ENCODE assay signal across 31 cellular contexts in the genomic region with DNA sequence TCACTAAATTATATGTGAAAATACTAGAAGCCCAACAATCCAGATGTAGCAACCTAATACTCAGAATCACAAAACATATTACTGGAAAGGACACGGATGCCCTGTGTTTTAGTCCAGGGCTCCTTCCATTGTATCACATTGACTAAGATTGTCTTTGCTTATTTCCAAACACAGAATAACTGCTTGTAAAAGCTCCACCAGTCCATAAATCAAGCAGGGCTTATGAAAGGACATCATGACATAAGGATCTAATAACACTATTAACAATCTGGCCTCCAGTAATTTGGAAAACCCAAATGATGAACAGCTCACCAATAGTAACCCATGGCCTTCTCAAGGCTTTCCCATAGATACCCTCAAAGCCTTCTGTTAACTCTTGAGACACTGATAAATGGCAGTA.
"Had no signal": no experiment of that assay in that cellular context is flagged by ENCODE, and none has a peak within 500 bp of the region (broad histone marks: within the 10 kb centered on the region; RNA-seq: fewer than 3 reads in every experiment).

No MANE protein-coding gene starts in this region.

- H3K4me3 ChIP-seq: Peyer's patch, SJSA1 had no signal

- ATAC-seq: activated CD8-positive, alpha-beta T cell treated with anti-CD3 and anti-CD28 coated beads for 36 hours; activated T-cell treated with anti-CD3 and anti-CD28 coated beads, Interleukin-2, amount 50 U/mL, for 72 hours; activated T-helper 17 cell treated with anti-CD3 and anti-CD28 coated beads, Interleukin-2, amount 50 U/mL, for 72 hours; PC-3 had no signal

- H3K27me3 ChIP-seq: brain microvascular endothelial cell, Peyer's patch, SJSA1 had no signal

- H3K9me3 ChIP-seq: Peyer's patch, SJSA1, SK-N-SH had no signal

- FAIRE-seq: TTC549 had no signal

- H3K4me1 ChIP-seq: Peyer's patch, SJSA1 had no signal

- DNase-seq: activated CD4-positive, alpha-beta T cell treated with anti-CD3 and anti-CD28 coated beads, Interleukin-2, amount 10 ng/mL, durations not matched to agents 24 days and 14 days; activated CD4-positive, alpha-beta T cell treated with anti-CD3 and anti-CD28 coated beads, Interleukin-2, amount 50 U/mL, for 4 hours; activated CD8-positive, alpha-beta T cell treated with anti-CD3 and anti-CD28 coated beads for 36 hours; activated effector memory CD4-positive, alpha-beta T cell treated with anti-CD3 and anti-CD28 coated beads, Interleukin-2, amount 50 U/mL, for 16 hours; activated naive CD4-positive, alpha-beta T cell; activated naive CD4-positive, alpha-beta T cell treated with anti-CD3 and anti-CD28 coated beads, Interleukin-2, amount 50 U/mL, for 16 hours; activated naive CD8-positive, alpha-beta T cell treated with anti-CD3 and anti-CD28 coated beads for 36 hours; activated T-cell treated with anti-CD3 and anti-CD28 coated beads, Interleukin-2, amount 50 U/mL, for 1 hour; activated T-cell treated with anti-CD3 and anti-CD28 coated beads, Interleukin-2, amount 50 U/mL, for 72 hours; amniotic stem cell; aorta; brain microvascular endothelial cell; central memory CD4-positive, alpha-beta T cell; NCI-H1105; NCI-H1417 treated with DMSO at 0.1 percent for 48 hours; NCI-H187 treated with DMSO at 0.1 percent for 48 hours; NCI-H2081; NCI-H2171 treated with DMSO at 0.1 percent for 48 hours; NCI-H2227 treated with DMSO at 0.1 percent for 48 hours; NCI-H446; NCI-H510A treated with DMSO at 0.1 percent for 48 hours; NCI-H526 treated with DMSO at 0.1 percent for 48 hours; NK-92 treated with Interleukin-12 subunit alpha and Interleukin-12 subunit beta, amount 100 ng/mL, for 24 hours; PC-3; Peyer's patch; RPMI8226; SHP77 treated with DMSO at 0.1 percent for 48 hours; SK-N-SH had no signal

- H3K27ac ChIP-seq: brain microvascular endothelial cell, Peyer's patch, SJSA1 had no signal
